1 cellular context compared by ENCODE assay signal in the genomic region with DNA sequence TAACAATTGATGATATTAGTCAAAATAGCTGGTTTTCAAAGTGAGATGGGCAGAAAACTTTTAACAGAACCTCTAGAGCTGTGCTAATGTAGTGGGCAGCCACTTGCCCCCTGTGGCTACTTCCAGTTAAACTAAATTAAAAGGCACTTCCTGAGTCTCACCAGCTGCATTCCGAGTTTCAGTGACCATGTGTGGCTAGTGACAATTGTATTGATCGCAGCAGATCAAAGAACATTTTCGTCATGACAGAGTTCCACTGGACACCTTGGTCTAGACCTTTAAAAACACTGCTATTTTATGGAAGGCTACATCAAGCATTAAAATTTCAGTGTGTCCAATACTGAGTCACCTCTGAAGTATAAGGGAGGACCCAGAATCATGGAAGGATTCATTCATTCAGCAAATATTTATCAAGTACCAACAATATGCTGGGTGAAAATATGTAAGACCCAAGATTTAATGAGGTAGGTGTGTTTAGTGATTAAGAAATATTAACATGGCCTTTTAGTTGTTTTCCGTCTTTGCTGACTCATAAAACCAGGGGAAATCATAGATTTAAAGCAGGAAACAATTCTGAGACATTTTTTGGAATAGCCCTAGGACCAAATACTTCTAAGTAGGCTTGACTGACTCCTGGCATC.
TF ChIP-seq lines count a peak whose summit lies in the region.

No MANE protein-coding gene starts in this region.

TF ChIP-seq in HepG2, 621 proteins besides CTCF, POLR2A, EP300 and RAD21 (continued from another document):
- TF ChIP-seq, protein P1, sequence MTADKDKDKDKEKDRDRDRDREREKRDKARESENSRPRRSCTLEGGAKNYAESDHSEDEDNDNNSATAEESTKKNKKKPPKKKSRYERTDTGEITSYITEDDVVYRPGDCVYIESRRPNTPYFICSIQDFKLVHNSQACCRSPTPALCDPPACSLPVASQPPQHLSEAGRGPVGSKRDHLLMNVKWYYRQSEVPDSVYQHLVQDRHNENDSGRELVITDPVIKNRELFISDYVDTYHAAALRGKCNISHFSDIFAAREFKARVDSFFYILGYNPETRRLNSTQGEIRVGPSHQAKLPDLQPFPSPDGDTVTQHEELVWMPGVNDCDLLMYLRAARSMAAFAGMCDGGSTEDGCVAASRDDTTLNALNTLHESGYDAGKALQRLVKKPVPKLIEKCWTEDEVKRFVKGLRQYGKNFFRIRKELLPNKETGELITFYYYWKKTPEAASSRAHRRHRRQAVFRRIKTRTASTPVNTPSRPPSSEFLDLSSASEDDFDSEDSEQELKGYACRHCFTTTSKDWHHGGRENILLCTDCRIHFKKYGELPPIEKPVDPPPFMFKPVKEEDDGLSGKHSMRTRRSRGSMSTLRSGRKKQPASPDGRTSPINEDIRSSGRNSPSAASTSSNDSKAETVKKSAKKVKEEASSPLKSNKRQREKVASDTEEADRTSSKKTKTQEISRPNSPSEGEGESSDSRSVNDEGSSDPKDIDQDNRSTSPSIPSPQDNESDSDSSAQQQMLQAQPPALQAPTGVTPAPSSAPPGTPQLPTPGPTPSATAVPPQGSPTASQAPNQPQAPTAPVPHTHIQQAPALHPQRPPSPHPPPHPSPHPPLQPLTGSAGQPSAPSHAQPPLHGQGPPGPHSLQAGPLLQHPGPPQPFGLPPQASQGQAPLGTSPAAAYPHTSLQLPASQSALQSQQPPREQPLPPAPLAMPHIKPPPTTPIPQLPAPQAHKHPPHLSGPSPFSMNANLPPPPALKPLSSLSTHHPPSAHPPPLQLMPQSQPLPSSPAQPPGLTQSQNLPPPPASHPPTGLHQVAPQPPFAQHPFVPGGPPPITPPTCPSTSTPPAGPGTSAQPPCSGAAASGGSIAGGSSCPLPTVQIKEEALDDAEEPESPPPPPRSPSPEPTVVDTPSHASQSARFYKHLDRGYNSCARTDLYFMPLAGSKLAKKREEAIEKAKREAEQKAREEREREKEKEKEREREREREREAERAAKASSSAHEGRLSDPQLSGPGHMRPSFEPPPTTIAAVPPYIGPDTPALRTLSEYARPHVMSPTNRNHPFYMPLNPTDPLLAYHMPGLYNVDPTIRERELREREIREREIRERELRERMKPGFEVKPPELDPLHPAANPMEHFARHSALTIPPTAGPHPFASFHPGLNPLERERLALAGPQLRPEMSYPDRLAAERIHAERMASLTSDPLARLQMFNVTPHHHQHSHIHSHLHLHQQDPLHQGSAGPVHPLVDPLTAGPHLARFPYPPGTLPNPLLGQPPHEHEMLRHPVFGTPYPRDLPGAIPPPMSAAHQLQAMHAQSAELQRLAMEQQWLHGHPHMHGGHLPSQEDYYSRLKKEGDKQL (CRISPR knock-in tag; IDR thresholded peaks at IDR 0.05; ENCODE audit: low read depth): no peak
- TF ChIP-seq SIN3B (IDR thresholded peaks at IDR 0.05; ENCODE audit: low read length): no peak
- no peak for TF ChIP-seq PRPF4 (IDR thresholded peaks at IDR 0.05; ENCODE audit: low read depth, low read length, poor library complexity, severe bottlenecking)
- TF ChIP-seq ZSCAN29 (CRISPR knock-in tag; conservative IDR thresholded peaks at IDR 0.05): no peak
- no peak for TF ChIP-seq CBX2 (IDR thresholded peaks at IDR 0.05; ENCODE audit: low read depth, low read length)
- TF ChIP-seq CBX2 (CRISPR knock-in tag; IDR thresholded peaks at IDR 0.05; ENCODE audit: low read depth): no peak
- no peak for TF ChIP-seq U2AF2 (IDR thresholded peaks at IDR 0.05; ENCODE audit: low read depth, low read length)
- peak; percentile 90 for TF ChIP-seq GATAD2A (CRISPR knock-in tag; IDR thresholded peaks at IDR 0.05)
- TF ChIP-seq ZNF432 (CRISPR knock-in tag; IDR thresholded peaks at IDR 0.05; ENCODE audit: borderline replicate concordance): no peak
- no peak for TF ChIP-seq ZNF7 (CRISPR knock-in tag; IDR thresholded peaks at IDR 0.05)
- TF ChIP-seq CHD4 (IDR thresholded peaks at IDR 0.05; ENCODE audit: borderline replicate concordance, low read length): no peak
- TF ChIP-seq KLF13 (CRISPR knock-in tag; IDR thresholded peaks at IDR 0.05): no peak
- 0 out of 2 replicates have a peak, but pooled peaks have one; percentile 15 for TF ChIP-seq SRF (IDR thresholded peaks at IDR 0.05; ENCODE audit: low read depth, low read length)
- TF ChIP-seq, protein P2, sequence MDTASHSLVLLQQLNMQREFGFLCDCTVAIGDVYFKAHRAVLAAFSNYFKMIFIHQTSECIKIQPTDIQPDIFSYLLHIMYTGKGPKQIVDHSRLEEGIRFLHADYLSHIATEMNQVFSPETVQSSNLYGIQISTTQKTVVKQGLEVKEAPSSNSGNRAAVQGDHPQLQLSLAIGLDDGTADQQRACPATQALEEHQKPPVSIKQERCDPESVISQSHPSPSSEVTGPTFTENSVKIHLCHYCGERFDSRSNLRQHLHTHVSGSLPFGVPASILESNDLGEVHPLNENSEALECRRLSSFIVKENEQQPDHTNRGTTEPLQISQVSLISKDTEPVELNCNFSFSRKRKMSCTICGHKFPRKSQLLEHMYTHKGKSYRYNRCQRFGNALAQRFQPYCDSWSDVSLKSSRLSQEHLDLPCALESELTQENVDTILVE (CRISPR knock-in tag; IDR thresholded peaks at IDR 0.05): no peak
- TF ChIP-seq RBAK (CRISPR knock-in tag; IDR thresholded peaks at IDR 0.05): no peak
- TF ChIP-seq, protein P3, sequence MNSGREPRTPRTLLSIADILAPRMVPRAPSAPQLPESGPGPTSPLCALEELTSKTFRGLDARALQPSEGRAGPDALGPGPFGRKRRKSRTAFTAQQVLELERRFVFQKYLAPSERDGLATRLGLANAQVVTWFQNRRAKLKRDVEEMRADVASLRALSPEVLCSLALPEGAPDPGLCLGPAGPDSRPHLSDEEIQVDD (CRISPR knock-in tag; IDR thresholded peaks at IDR 0.05; ENCODE audit: borderline replicate concordance): no peak
- no peak for TF ChIP-seq MAF1 (CRISPR knock-in tag; IDR thresholded peaks at IDR 0.05; ENCODE audit: borderline replicate concordance)
- no peak; the same call in 1 of the 2 replicates for TF ChIP-seq RXRA (CRISPR knock-in tag; IDR thresholded peaks at IDR 0.05)
- TF ChIP-seq, protein P4, sequence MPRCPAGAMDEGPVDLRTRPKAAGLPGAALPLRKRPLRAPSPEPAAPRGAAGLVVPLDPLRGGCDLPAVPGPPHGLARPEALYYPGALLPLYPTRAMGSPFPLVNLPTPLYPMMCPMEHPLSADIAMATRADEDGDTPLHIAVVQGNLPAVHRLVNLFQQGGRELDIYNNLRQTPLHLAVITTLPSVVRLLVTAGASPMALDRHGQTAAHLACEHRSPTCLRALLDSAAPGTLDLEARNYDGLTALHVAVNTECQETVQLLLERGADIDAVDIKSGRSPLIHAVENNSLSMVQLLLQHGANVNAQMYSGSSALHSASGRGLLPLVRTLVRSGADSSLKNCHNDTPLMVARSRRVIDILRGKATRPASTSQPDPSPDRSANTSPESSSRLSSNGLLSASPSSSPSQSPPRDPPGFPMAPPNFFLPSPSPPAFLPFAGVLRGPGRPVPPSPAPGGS (CRISPR knock-in tag; IDR thresholded peaks at IDR 0.05): no peak
- 0 out of 2 replicates have a peak, but pooled peaks have one; percentile 52 for TF ChIP-seq FOXJ3 (CRISPR knock-in tag; IDR thresholded peaks at IDR 0.05; ENCODE audit: borderline replicate concordance)
- TF ChIP-seq, protein P5, sequence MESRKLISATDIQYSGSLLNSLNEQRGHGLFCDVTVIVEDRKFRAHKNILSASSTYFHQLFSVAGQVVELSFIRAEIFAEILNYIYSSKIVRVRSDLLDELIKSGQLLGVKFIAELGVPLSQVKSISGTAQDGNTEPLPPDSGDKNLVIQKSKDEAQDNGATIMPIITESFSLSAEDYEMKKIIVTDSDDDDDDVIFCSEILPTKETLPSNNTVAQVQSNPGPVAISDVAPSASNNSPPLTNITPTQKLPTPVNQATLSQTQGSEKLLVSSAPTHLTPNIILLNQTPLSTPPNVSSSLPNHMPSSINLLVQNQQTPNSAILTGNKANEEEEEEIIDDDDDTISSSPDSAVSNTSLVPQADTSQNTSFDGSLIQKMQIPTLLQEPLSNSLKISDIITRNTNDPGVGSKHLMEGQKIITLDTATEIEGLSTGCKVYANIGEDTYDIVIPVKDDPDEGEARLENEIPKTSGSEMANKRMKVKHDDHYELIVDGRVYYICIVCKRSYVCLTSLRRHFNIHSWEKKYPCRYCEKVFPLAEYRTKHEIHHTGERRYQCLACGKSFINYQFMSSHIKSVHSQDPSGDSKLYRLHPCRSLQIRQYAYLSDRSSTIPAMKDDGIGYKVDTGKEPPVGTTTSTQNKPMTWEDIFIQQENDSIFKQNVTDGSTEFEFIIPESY (CRISPR knock-in tag; IDR thresholded peaks at IDR 0.05): peak; percentile 33; the same call in 1 of the 2 replicates
- TF ChIP-seq SMARCE1 (IDR thresholded peaks at IDR 0.05; ENCODE audit: borderline replicate concordance): no peak
- TF ChIP-seq ZNF329 (CRISPR knock-in tag; IDR thresholded peaks at IDR 0.05; ENCODE audit: low read depth): no peak
- TF ChIP-seq MIER3 (CRISPR knock-in tag; IDR thresholded peaks at IDR 0.05; ENCODE audit: borderline replicate concordance): peak; percentile 63; the same call in 1 of the 2 replicates
- TF ChIP-seq, protein P6, sequence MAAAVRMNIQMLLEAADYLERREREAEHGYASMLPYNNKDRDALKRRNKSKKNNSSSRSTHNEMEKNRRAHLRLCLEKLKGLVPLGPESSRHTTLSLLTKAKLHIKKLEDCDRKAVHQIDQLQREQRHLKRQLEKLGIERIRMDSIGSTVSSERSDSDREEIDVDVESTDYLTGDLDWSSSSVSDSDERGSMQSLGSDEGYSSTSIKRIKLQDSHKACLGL (CRISPR knock-in tag; IDR thresholded peaks at IDR 0.05): no peak
- peak; percentile 71; the same call in 1 of the 2 replicates for TF ChIP-seq ZNF24 (IDR thresholded peaks at IDR 0.05)
- TF ChIP-seq, protein P7, sequence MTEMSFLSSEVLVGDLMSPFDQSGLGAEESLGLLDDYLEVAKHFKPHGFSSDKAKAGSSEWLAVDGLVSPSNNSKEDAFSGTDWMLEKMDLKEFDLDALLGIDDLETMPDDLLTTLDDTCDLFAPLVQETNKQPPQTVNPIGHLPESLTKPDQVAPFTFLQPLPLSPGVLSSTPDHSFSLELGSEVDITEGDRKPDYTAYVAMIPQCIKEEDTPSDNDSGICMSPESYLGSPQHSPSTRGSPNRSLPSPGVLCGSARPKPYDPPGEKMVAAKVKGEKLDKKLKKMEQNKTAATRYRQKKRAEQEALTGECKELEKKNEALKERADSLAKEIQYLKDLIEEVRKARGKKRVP (CRISPR knock-in tag; IDR thresholded peaks at IDR 0.05): 0 out of 4 replicates have a peak, but pooled peaks of 1 of the 2 experiments have one; percentile 27
- no peak for TF ChIP-seq CCAR2 (optimal IDR thresholded peaks at IDR 0.05; ENCODE audit: low read depth, low read length)
